21 cellular contexts compared by ENCODE assay signal in the genomic region with DNA sequence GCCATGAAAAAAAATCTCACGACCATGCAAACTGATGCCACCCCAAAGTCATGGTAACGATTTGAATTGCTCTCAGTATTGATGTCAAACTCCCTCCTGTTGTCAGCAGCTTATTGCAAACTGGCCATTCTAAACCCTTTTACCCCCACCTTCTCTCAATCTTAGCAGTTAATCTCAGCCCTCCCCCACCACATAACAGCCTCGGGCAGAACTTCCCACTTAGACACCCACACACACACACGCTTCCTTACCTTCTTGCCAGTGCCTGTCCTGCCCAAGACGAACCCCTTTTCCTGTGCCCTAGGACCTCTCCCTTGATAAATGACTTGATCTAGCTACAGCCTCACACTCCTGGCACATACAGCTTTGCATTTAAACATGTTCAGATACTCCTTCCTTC.
"Had no signal": no experiment of that assay in that cellular context is flagged by ENCODE, and none has a peak within 500 bp of the region (broad histone marks: within the 10 kb centered on the region; RNA-seq: fewer than 3 reads in every experiment).

No MANE protein-coding gene starts in this region.

- H3K27me3 ChIP-seq: gastroesophageal sphincter, heart left ventricle, right lobe of liver, uterus had no signal

- H3K27ac ChIP-seq: coronary artery, epithelial cell of prostate, gastroesophageal sphincter, heart left ventricle, lower lobe of right lung, right lobe of liver, skin epidermis, uterus had no signal

- H3K36me3 ChIP-seq: right lobe of liver, uterus had no signal

- H3K4me3 Mint-ChIP-seq: activated CD4-positive, alpha-beta memory T cell treated with anti-CD3 and anti-CD28 coated beads for 36 hours; activated naive CD4-positive, alpha-beta T cell treated with anti-CD3 and anti-CD28 coated beads for 36 hours; neural crest cell; stimulated activated effector memory CD8-positive, alpha-beta T cell treated with anti-CD3 and anti-CD28 coated beads, Interleukin-12 subunit alpha, Interleukin-12 subunit beta, amount 100 ng/mL, for 72 hours had no signal

- H3K27me3 Mint-ChIP-seq: activated CD4-positive, alpha-beta memory T cell treated with anti-CD3 and anti-CD28 coated beads for 36 hours; naive B cell had no signal

- H3K4me3 ChIP-seq: coronary artery, gastroesophageal sphincter, heart left ventricle, lower lobe of right lung, right lobe of liver, skin epidermis, uterus had no signal

- DNase-seq: activated CD4-positive, alpha-beta memory T cell treated with anti-CD3 and anti-CD28 coated beads for 36 hours; activated CD4-positive, alpha-beta T cell treated with anti-CD3 and anti-CD28 coated beads for 48 hours; activated naive CD4-positive, alpha-beta T cell treated with anti-CD3 and anti-CD28 coated beads for 36 hours; activated T-cell treated with anti-CD3 and anti-CD28 coated beads, Interleukin-2, amount 50 U/mL, for 48 hours; amygdala; cerebellar nuclear complex; heart left ventricle; left colon; lower lobe of right lung; naive B cell; occipital lobe; right lobe of liver; stimulated activated CD4-positive, alpha-beta T cell treated with anti-CD3 and anti-CD28 coated beads, Interleukin-1b, Interleukin-23, amount 100 ng/mL, for 48 hours; trophoblast cell; uterus had no signal

- H3K27ac Mint-ChIP-seq: activated CD4-positive, alpha-beta memory T cell treated with anti-CD3 and anti-CD28 coated beads for 36 hours; activated naive CD4-positive, alpha-beta T cell treated with anti-CD3 and anti-CD28 coated beads for 36 hours; stimulated activated effector memory CD8-positive, alpha-beta T cell treated with anti-CD3 and anti-CD28 coated beads, Interleukin-12 subunit alpha, Interleukin-12 subunit beta, amount 100 ng/mL, for 72 hours had no signal

- H3K4me1 ChIP-seq: lower lobe of right lung, right lobe of liver, uterus had no signal

- H3K9me3 ChIP-seq: lower lobe of right lung, right lobe of liver, uterus had no signal
